Comparison of ENCODE assay signal across 15 cellular contexts in the genomic region with DNA sequence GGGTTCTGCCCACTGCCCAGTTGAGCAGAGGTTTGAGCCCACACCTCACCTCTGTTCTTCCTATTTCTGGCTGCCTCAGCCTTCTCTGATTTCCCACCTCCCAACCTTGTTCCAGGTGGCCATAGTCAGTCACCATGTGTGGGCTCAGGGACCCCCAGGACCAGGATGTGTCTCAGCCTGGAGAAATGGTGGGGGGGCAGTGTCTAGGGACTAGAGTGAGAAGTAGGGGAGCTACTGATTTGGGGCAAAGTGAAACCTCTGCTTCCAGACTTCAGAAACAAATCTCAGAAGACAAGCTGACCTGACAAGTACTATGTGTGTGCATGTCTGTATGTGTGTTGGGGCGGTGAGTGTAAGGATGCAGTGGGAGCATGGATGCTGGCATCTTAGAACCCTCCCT. TPM values are rescaled to one million over a fixed set of nuclear protein-coding genes. Genes with fewer than 3 reads are reported as not detected.
A peak's percentile ranks its signal among the peaks of the same experiment; 100 is the strongest.
DNase-seq lines count a peak whose midpoint lies in the region; ATAC-seq lines count a peak whose summit lies in the region.
"Had no signal": no experiment of that assay in that cellular context is flagged by ENCODE, and none has a peak within 500 bp of the region (broad histone marks: within the 10 kb centered on the region; RNA-seq: fewer than 3 reads in every experiment).

No MANE protein-coding gene starts in this region.

- CTCF ChIA-PET in CD8-positive, alpha-beta memory T cell (lab: Charles Lee), result interaction anchor here (1.0 to 3.4 kb wide), 6 partner anchors 11 to 238 kb away, joined by 3 to 18 read pairs (median 8); a partner anchor contains a TSS
- CTCF ChIA-PET in activated CD8-positive, alpha-beta T cell treated with anti-CD3 and anti-CD28 coated beads, Interleukin-2, amount 10 ng/mL, durations not matched to agents 7 days and 5 days (lab: Charles Lee), result interaction anchor here (1.1 to 13.2 kb wide), 10 partner anchors 12 to 245 kb away, joined by 3 to 191 read pairs (median 8); no protein-coding TSS in a partner anchor

- ATAC-seq in activated CD8-positive, alpha-beta T cell treated with anti-CD3 and anti-CD28 coated beads, Interleukin-2, amount 10 ng/mL, durations not matched to agents 7 days and 5 days, result no peak
- no peak for ATAC-seq in naive B cell (ENCODE audit: low read depth in 2 of 2)

- no peaks in the 10 kb centered on the region for H3K36me3 ChIP-seq in BLaER1 treated with 17β-estradiol and CSF1 and Interleukin-3, amounts not matched to agents 10 nM and 100 nM
- no peaks in the 10 kb centered on the region for H3K36me3 ChIP-seq in CD8-positive, alpha-beta memory T cell (ENCODE audit: insufficient read depth, low read length)
- H3K36me3 ChIP-seq: thoracic aorta had no signal

- H3K4me3 Mint-ChIP-seq in CD8-positive, alpha-beta memory T cell, result peak overlapping the region; percentile 13 to 78 (median 72)
- peak overlapping the region; percentile 13 for H3K4me3 Mint-ChIP-seq in activated CD8-positive, alpha-beta T cell treated with anti-CD3 and anti-CD28 coated beads, Interleukin-2, amount 10 ng/mL, durations not matched to agents 7 days and 5 days
- peak overlapping the region; percentile 20 to 87 (median 77) for H3K4me3 Mint-ChIP-seq in naive B cell

- H3K4me3 ChIP-seq in BLaER1 treated with 17β-estradiol and CSF1 and Interleukin-3, amounts not matched to agents 10 nM and 100 nM, result no peak overlapping the region
- H3K4me3 ChIP-seq in CD8-positive, alpha-beta memory T cell (ENCODE audit: low read length), result no peak overlapping the region
- H3K4me3 ChIP-seq: thoracic aorta had no signal

- no peaks in the 10 kb centered on the region for H3K9me3 Mint-ChIP-seq in CD8-positive, alpha-beta memory T cell
- no peaks in the 10 kb centered on the region for H3K9me3 Mint-ChIP-seq in activated CD8-positive, alpha-beta T cell treated with anti-CD3 and anti-CD28 coated beads, Interleukin-2, amount 10 ng/mL, durations not matched to agents 7 days and 5 days (ENCODE audit: insufficient read depth)
- no peaks in the 10 kb centered on the region for H3K9me3 Mint-ChIP-seq in naive B cell

- DNase-seq in CD8-positive, alpha-beta memory T cell, result no peak
- no peak for DNase-seq in activated CD8-positive, alpha-beta T cell treated with anti-CD3 and anti-CD28 coated beads, Interleukin-2, amount 10 ng/mL, durations not matched to agents 7 days and 5 days
- DNase-seq in naive B cell (no peak), hepatic stellate cell (ENCODE audit: low spot score) (no peak), NCI-H1694 treated with DMSO at 0.1 percent for 48 hours (lab: John Stamatoyannopoulos, UW) (no peak)
- DNase-seq in NK-92 treated with Interleukin-12 subunit alpha and Interleukin-12 subunit beta, amount 100 ng/mL, for 24 hours (lab: John Stamatoyannopoulos, UW), result no peak
- DNase-seq: effector memory CD4-positive, alpha-beta T cell; NCI-H1436 had no signal

- peak overlapping the region; percentile 72 to 94 (median 86) for H3K4me2 ChIP-seq in BLaER1 treated with 17β-estradiol and CSF1 and Interleukin-3, amounts not matched to agents 10 nM and 100 nM
- H3K4me2 ChIP-seq: KMS-11 had no signal

- no peaks in the 10 kb centered on the region for H3K9me3 ChIP-seq in BLaER1 treated with 17β-estradiol and CSF1 and Interleukin-3, amounts not matched to agents 10 nM and 100 nM (replicated peaks in 1 of 11)
- H3K9me3 ChIP-seq in CD8-positive, alpha-beta memory T cell (ENCODE audit: low read length), result no peaks in the 10 kb centered on the region
- H3K9me3 ChIP-seq: thoracic aorta had no signal

- H3K27me3 ChIP-seq in BLaER1 treated with 17β-estradiol and CSF1 and Interleukin-3, amounts not matched to agents 10 nM and 100 nM, result no peaks in the 10 kb centered on the region
- H3K27me3 ChIP-seq in CD8-positive, alpha-beta memory T cell (ENCODE audit: insufficient read depth, low read length, poor library complexity, severe bottlenecking), result no peaks in the 10 kb centered on the region

- peak overlapping the region; percentile 96 to 100 (median 99); a peak in 15 of 22 replicates for H3K9ac ChIP-seq in BLaER1 treated with 17β-estradiol and CSF1 and Interleukin-3, amounts not matched to agents 10 nM and 100 nM
- H3K9ac ChIP-seq: KMS-11 had no signal

- H3K27me3 Mint-ChIP-seq in CD8-positive, alpha-beta memory T cell, result no peaks in the 10 kb centered on the region
- H3K27me3 Mint-ChIP-seq in activated CD8-positive, alpha-beta T cell treated with anti-CD3 and anti-CD28 coated beads, Interleukin-2, amount 10 ng/mL, durations not matched to agents 7 days and 5 days (ENCODE audit: low read depth), result no peaks in the 10 kb centered on the region
- H3K27me3 Mint-ChIP-seq in naive B cell, result no peaks in the 10 kb centered on the region

- peaks cover 39 to 78% (median 63%) of the 10 kb centered on the region in 10 experiments for H3K4me1 ChIP-seq in BLaER1 treated with 17β-estradiol and CSF1 and Interleukin-3, amounts not matched to agents 10 nM and 100 nM
- peaks cover 15% of the 10 kb centered on the region for H3K4me1 ChIP-seq in CD8-positive, alpha-beta memory T cell (ENCODE audit: insufficient read depth, low read length)

- peaks cover 11 to 23% (median 22%) of the 10 kb centered on the region in 3 donors for H3K4me1 Mint-ChIP-seq in CD8-positive, alpha-beta memory T cell
- peaks cover 20% of the 10 kb centered on the region for H3K4me1 Mint-ChIP-seq in activated CD8-positive, alpha-beta T cell treated with anti-CD3 and anti-CD28 coated beads, Interleukin-2, amount 10 ng/mL, durations not matched to agents 7 days and 5 days (ENCODE audit: low read depth)
- H3K4me1 Mint-ChIP-seq in naive B cell, result peaks cover 23 to 52% (median 46%) of the 10 kb centered on the region in 3 donors

- POLR2A ChIA-PET in CD8-positive, alpha-beta memory T cell (lab: Charles Lee), result no interaction called here
- POLR2A ChIA-PET in activated CD8-positive, alpha-beta T cell treated with anti-CD3 and anti-CD28 coated beads, Interleukin-2, amount 10 ng/mL, durations not matched to agents 7 days and 5 days (lab: Charles Lee), result interaction anchor here (1.3 to 3.0 kb wide), 3 partner anchors 33 to 36 kb away, joined by 9 to 16 read pairs (median 11); no protein-coding TSS in a partner anchor

- peak overlapping the region in 8 of 11 experiments; percentile 98 to 100 (median 100); a peak in 16 of 22 replicates for H3K27ac ChIP-seq in BLaER1 treated with 17β-estradiol and CSF1 and Interleukin-3, amounts not matched to agents 10 nM and 100 nM
- H3K27ac ChIP-seq in CD8-positive, alpha-beta memory T cell (ENCODE audit: low read depth, low read length), result no peak overlapping the region
- H3K27ac ChIP-seq: KMS-11 had no signal

- H3K36me3 Mint-ChIP-seq in CD8-positive, alpha-beta memory T cell, result peaks cover 0 to 4% (median 2%) of the 10 kb centered on the region in 3 donors
- no peaks in the 10 kb centered on the region for H3K36me3 Mint-ChIP-seq in activated CD8-positive, alpha-beta T cell treated with anti-CD3 and anti-CD28 coated beads, Interleukin-2, amount 10 ng/mL, durations not matched to agents 7 days and 5 days (ENCODE audit: low read depth)
- no peaks in the 10 kb centered on the region for H3K36me3 Mint-ChIP-seq in naive B cell

- peak overlapping the region; percentile 50 to 97 (median 78) for H3K27ac Mint-ChIP-seq in CD8-positive, alpha-beta memory T cell
- peak overlapping the region; percentile 83 for H3K27ac Mint-ChIP-seq in activated CD8-positive, alpha-beta T cell treated with anti-CD3 and anti-CD28 coated beads, Interleukin-2, amount 10 ng/mL, durations not matched to agents 7 days and 5 days
- peak overlapping the region in 5 of 6 donors; percentile 22 to 88 (median 65) for H3K27ac Mint-ChIP-seq in naive B cell

- peaks cover 0 to 8% (median 0%) of the 10 kb centered on the region in 11 experiments; a peak in 2 of 22 replicates for H4K20me1 ChIP-seq in BLaER1 treated with 17β-estradiol and CSF1 and Interleukin-3, amounts not matched to agents 10 nM and 100 nM

RNA-seq across cellular contexts. Expression of gene SHF, which starts 22.9 kb away (rescaled TPM):
- total RNA-seq in CD8-positive, alpha-beta memory T cell, result 10 to 100 TPM; 25.4 to 29.5 TPM
- 1.5 TPM for polyA plus RNA-seq in CD8-positive, alpha-beta memory T cell
- 1 to 10 TPM in 1 of 2 experiments, under 1 TPM in 1; 0.57 to 1.3 TPM for total RNA-seq in activated CD8-positive, alpha-beta T cell treated with anti-CD3 and anti-CD28 coated beads, Interleukin-2, amount 10 ng/mL, durations not matched to agents 7 days and 5 days
- 1 to 10 TPM in 4 of 6 donors, under 1 TPM in 2; 0.77 to 3.2 (median 1.8) TPM for polyA plus RNA-seq in naive B cell (ENCODE audit: low read depth in 6 of 6)

RNA-seq across cellular contexts. Expression of gene DUOX1, which starts 35.1 kb away (rescaled TPM):
- under 1 TPM in 1 of 2 experiments, not detected in 1; 0.11 TPM for total RNA-seq in CD8-positive, alpha-beta memory T cell
- 1.2 TPM for polyA plus RNA-seq in CD8-positive, alpha-beta memory T cell
- not detected for total RNA-seq in activated CD8-positive, alpha-beta T cell treated with anti-CD3 and anti-CD28 coated beads, Interleukin-2, amount 10 ng/mL, durations not matched to agents 7 days and 5 days
- 1 to 10 TPM in 3 of 6 donors, under 1 TPM in 3; 0.29 to 4.2 (median 1.3) TPM for polyA plus RNA-seq in naive B cell (ENCODE audit: low read depth in 6 of 6)
- total RNA-seq: fibroblast of villous mesenchyme had no signal

RNA-seq across cellular contexts. Expression of gene DUOXA1, which starts 35.2 kb away (rescaled TPM):
- total RNA-seq in CD8-positive, alpha-beta memory T cell, result under 1 TPM in 1 of 2 experiments, not detected in 1; 0.09 TPM
- polyA plus RNA-seq in CD8-positive, alpha-beta memory T cell, result 0.29 TPM
- total RNA-seq in activated CD8-positive, alpha-beta T cell treated with anti-CD3 and anti-CD28 coated beads, Interleukin-2, amount 10 ng/mL, durations not matched to agents 7 days and 5 days, result not detected
- not detected for polyA plus RNA-seq in naive B cell (ENCODE audit: low read depth in 6 of 6)
- total RNA-seq: fibroblast of villous mesenchyme had no signal
- polyA plus RNA-seq: BJ had no signal

RNA-seq across cellular contexts. Expression of gene DUOXA2, which starts 50.8 kb away (rescaled TPM):
- total RNA-seq in CD8-positive, alpha-beta memory T cell, result not detected
- polyA plus RNA-seq in CD8-positive, alpha-beta memory T cell, result not detected
- not detected for total RNA-seq in activated CD8-positive, alpha-beta T cell treated with anti-CD3 and anti-CD28 coated beads, Interleukin-2, amount 10 ng/mL, durations not matched to agents 7 days and 5 days
- not detected for polyA plus RNA-seq in naive B cell (ENCODE audit: low read depth in 6 of 6)
- total RNA-seq: fibroblast of villous mesenchyme, mesenteric fat pad, posterior vena cava, thoracic aorta had no signal
- polyA plus RNA-seq: BJ had no signal

RNA-seq across cellular contexts. Expression of gene DUOX2, which starts 50.9 kb away (rescaled TPM):
- not detected for total RNA-seq in CD8-positive, alpha-beta memory T cell
- not detected for polyA plus RNA-seq in CD8-positive, alpha-beta memory T cell
- total RNA-seq in activated CD8-positive, alpha-beta T cell treated with anti-CD3 and anti-CD28 coated beads, Interleukin-2, amount 10 ng/mL, durations not matched to agents 7 days and 5 days, result not detected
- polyA plus RNA-seq in naive B cell (ENCODE audit: low read depth in 6 of 6), result under 1 TPM in 1 of 6 donors, not detected in 5; 0.08 TPM
- total RNA-seq: fibroblast of villous mesenchyme had no signal
- polyA plus RNA-seq: BJ had no signal

Comparison
In these comparisons a context has a peak if more than half of its experiments do, and no peak if none do; other contexts are left out.
1. H3K4me3 Mint-ChIP-seq: peak in every context shown above with its lines; median percentile 77 in naive B cell; 72 in CD8-positive, alpha-beta memory T cell; 13 in activated CD8-positive, alpha-beta T cell treated with anti-CD3 and anti-CD28 coated beads, Interleukin-2, amount 10 ng/mL, durations not matched to agents 7 days and 5 days.
2. RNA of gene SHF, which starts 22.9 kb away (total RNA-seq): 25.4 to 29.5 TPM in CD8-positive, alpha-beta memory T cell; 0.57 to 1.3 TPM in activated CD8-positive, alpha-beta T cell treated with anti-CD3 and anti-CD28 coated beads, Interleukin-2, amount 10 ng/mL, durations not matched to agents 7 days and 5 days; every median in the first group is over 10 times any median in the second.
3. Peak in every context shown above with its lines, with median percentiles within 50 percentile points of each other: H3K27ac Mint-ChIP-seq.